Comparison of ENCODE assay signal across 15 cellular contexts in the genomic region with DNA sequence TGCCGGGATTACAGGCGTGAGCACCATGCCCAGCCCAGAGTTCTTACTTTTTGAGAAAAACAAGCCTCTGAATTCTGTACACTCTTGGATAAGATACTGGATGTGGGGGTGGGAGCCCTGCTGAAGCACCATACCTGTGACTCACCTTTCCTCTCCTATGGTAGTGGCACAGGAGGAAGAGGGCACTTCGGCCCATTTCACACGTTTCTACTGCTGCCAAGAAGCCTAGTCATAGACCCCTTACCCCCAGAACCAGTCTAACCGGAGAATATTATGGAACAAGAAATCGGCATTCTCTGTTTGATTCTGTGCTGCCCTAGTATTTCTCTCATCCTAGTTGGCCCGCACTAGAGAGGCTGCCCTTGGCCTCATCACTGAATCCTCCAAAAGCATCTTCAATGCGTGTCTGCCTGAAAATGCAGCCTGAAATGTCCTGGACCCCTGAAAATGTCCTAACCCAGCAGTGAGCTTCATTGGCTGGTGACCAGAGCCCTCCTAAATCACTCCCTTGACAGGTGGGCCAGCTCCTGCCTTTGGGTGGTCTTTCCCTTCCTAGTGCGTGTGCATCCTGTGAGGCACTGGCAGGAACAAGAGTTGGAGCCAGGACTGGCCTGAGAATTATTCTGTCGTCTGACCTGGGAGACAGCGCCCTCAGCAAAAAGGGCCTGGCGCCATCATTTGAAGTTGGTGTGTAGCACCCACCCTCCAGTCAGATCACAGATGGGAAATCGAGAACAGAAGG. TPM values are rescaled to one million over a fixed set of nuclear protein-coding genes. Genes with fewer than 3 reads are reported as not detected.
A peak's percentile ranks its signal among the peaks of the same experiment; 100 is the strongest.
DNase-seq lines count a peak whose midpoint lies in the region; ATAC-seq and TF ChIP-seq lines count a peak whose summit lies in the region.
"Had no signal": no experiment of that assay in that cellular context is flagged by ENCODE, and none has a peak within 500 bp of the region (broad histone marks: within the 10 kb centered on the region; RNA-seq: fewer than 3 reads in every experiment).

No MANE protein-coding gene starts in this region.

- H3K9me2 ChIP-seq in GM23248 (ENCODE audit: insufficient read depth) (no peaks in the 10 kb centered on the region), PC-3 (replicated peaks; ENCODE audit: low read length) (no peaks in the 10 kb centered on the region)

- peak overlapping the region; percentile 57 for H3K27ac Mint-ChIP-seq in stimulated activated naive B cell treated with anti-CD40 and anti-IgM and Interleukin-4, amounts not matched to agents 10 μg/mL and 1 μg/mL and 100 μg/mL, for 72 hours
- H3K27ac Mint-ChIP-seq: IgD-negative memory B cell had no signal

- no peaks in the 10 kb centered on the region for H3K4me1 Mint-ChIP-seq in stimulated activated naive B cell treated with anti-CD40 and anti-IgM and Interleukin-4, amounts not matched to agents 10 μg/mL and 1 μg/mL and 100 μg/mL, for 72 hours

- H3K79me2 ChIP-seq in GM23248 (ENCODE audit: insufficient read depth): peaks cover 54% of the 10 kb centered on the region
- no peaks in the 10 kb centered on the region for H3K79me2 ChIP-seq in PC-3 (ENCODE audit: low read length)

- no peaks in the 10 kb centered on the region for H3K27me3 Mint-ChIP-seq in stimulated activated naive B cell treated with anti-CD40 and anti-IgM and Interleukin-4, amounts not matched to agents 10 μg/mL and 1 μg/mL and 100 μg/mL, for 72 hours
- H3K27me3 Mint-ChIP-seq: IgD-negative memory B cell had no signal

- H3K27me3 ChIP-seq in GM23248 (replicated peaks; ENCODE audit: insufficient read depth) (no peaks in the 10 kb centered on the region), PC-3 (ENCODE audit: low read length) (no peaks in the 10 kb centered on the region), upper lobe of right lung (no peaks in the 10 kb centered on the region)
- H3K27me3 ChIP-seq: BLaER1, Peyer's patch had no signal

- H3K9me3 Mint-ChIP-seq in stimulated activated naive B cell treated with anti-CD40 and anti-IgM and Interleukin-4, amounts not matched to agents 10 μg/mL and 1 μg/mL and 100 μg/mL, for 72 hours: no peaks in the 10 kb centered on the region

- in situ Hi-C loops in GM23248 (cut with MboI): no loop called here

- peaks cover 5% of the 10 kb centered on the region for H3K4me1 ChIP-seq in GM23248 (ENCODE audit: insufficient read depth)
- peaks cover 7% of the 10 kb centered on the region; the same call in 1 of the 2 replicates for H3K4me1 ChIP-seq in PC-3 (ENCODE audit: insufficient read depth, low read length)
- peaks cover 8% of the 10 kb centered on the region for H3K4me1 ChIP-seq in upper lobe of right lung
- H3K4me1 ChIP-seq: Peyer's patch had no signal

- H3K4me2 ChIP-seq in GM23248 (ENCODE audit: unreplicated experiment) (no peak overlapping the region), PC-3 (ENCODE audit: low read length) (no peak overlapping the region)
- H3K4me2 ChIP-seq: BLaER1 had no signal

- H3K27ac ChIP-seq in GM23248: 0 out of 2 replicates have a peak overlapping the region, but pooled peaks have one; percentile 5
- no peak overlapping the region for H3K27ac ChIP-seq in PC-3 (ENCODE audit: low read length)
- H3K27ac ChIP-seq in upper lobe of right lung: no peak overlapping the region
- H3K27ac ChIP-seq: BLaER1, Peyer's patch had no signal

- H2AFZ ChIP-seq in GM23248: no peak overlapping the region
- no peak overlapping the region for H2AFZ ChIP-seq in PC-3 (ENCODE audit: low read length)

- intact Hi-C loops in PC-3 (cut with micrococcal nuclease) (no loop called here), upper lobe of right lung (cut with DNase I) (no loop called here)

- ATAC-seq in PC-3 (no peak), upper lobe of right lung (no peak), HG03108 (IDR thresholded peaks at IDR 0.05; ENCODE audit: unreplicated experiment) (no peak)
- ATAC-seq in stimulated activated naive B cell treated with anti-CD40 and anti-IgM and Interleukin-4, amounts not matched to agents 10 μg/mL and 1 μg/mL and 100 μg/mL, for 72 hours (replicated peaks): no peak

- peaks cover 33 to 70% of the 10 kb centered on the region in 2 donors for H3K36me3 Mint-ChIP-seq in stimulated activated naive B cell treated with anti-CD40 and anti-IgM and Interleukin-4, amounts not matched to agents 10 μg/mL and 1 μg/mL and 100 μg/mL, for 72 hours

- 89 to 92% methylated on average over 13 of the region's 13 CpGs for WGBS in GM23248 (ENCODE audit: low coverage in 1 of 2, low lambda C conversion rate in 2 of 2, missing lambda C conversion rate in 2 of 2), 2 experiments

- H3F3A ChIP-seq in GM23248 (ENCODE audit: insufficient read depth) (peaks cover 56% of the 10 kb centered on the region), PC-3 (ENCODE audit: low read length, unreplicated experiment) (no peaks in the 10 kb centered on the region)

- CTCF ChIA-PET in PC-3 (lab: Charles Lee): no interaction called here

- H4K20me1 ChIP-seq in GM23248 (ENCODE audit: insufficient read depth): no peaks in the 10 kb centered on the region
- H4K20me1 ChIP-seq in PC-3 (ENCODE audit: low read length): no peaks in the 10 kb centered on the region

- H3K4me3 Mint-ChIP-seq in stimulated activated naive B cell treated with anti-CD40 and anti-IgM and Interleukin-4, amounts not matched to agents 10 μg/mL and 1 μg/mL and 100 μg/mL, for 72 hours: no peak overlapping the region

- H3K9ac ChIP-seq in GM23248 (no peak overlapping the region), PC-3 (ENCODE audit: low read length) (no peak overlapping the region)
- H3K9ac ChIP-seq: BLaER1 had no signal

- BruUV-seq in PC-3 (replicated peaks; lab: Mats Ljungman, UMichigan): no TSS peak

- H3K36me3 ChIP-seq in GM23248 (ENCODE audit: low read depth): peaks cover 42% of the 10 kb centered on the region
- peaks cover 6% of the 10 kb centered on the region; the same call in 1 of the 2 replicates for H3K36me3 ChIP-seq in PC-3 (ENCODE audit: low read depth, low read length)
- H3K36me3 ChIP-seq in upper lobe of right lung: peaks cover 88% of the 10 kb centered on the region

- no peaks in the 10 kb centered on the region for H3K9me3 ChIP-seq in GM23248 (ENCODE audit: low read depth)
- no peaks in the 10 kb centered on the region for H3K9me3 ChIP-seq in PC-3 (ENCODE audit: low read length)
- H3K9me3 ChIP-seq in upper lobe of right lung: no peaks in the 10 kb centered on the region
- H3K9me3 ChIP-seq: BLaER1, Peyer's patch had no signal

- TF ChIP-seq CTCF in PC-3 (conservative IDR thresholded peaks at IDR 0.05; ENCODE audit: low read depth, low read length): no peak
- TF ChIP-seq CTCF in epithelial cell of esophagus (IDR thresholded peaks at IDR 0.05; ENCODE audit: insufficient read depth, low read depth, low read length, missing control alignments): no peak
- no peak for TF ChIP-seq CTCF in upper lobe of right lung (IDR thresholded peaks at IDR 0.05)

- no peak overlapping the region for H3K4me3 ChIP-seq in GM23248
- no peak overlapping the region for H3K4me3 ChIP-seq in PC-3 (ENCODE audit: low read length)
- H3K4me3 ChIP-seq in epithelial cell of esophagus (ENCODE audit: low read length): no peak overlapping the region
- no peak overlapping the region for H3K4me3 ChIP-seq in upper lobe of right lung
- H3K4me3 ChIP-seq: BLaER1, Peyer's patch had no signal

- POLR2A ChIA-PET in PC-3 (lab: Charles Lee; ENCODE audit: unreplicated experiment): no interaction called here

- DNase-seq in GM23248: no peak
- DNase-seq in PC-3: peak; percentile 72
- DNase-seq in epithelial cell of esophagus (ENCODE audit: low read depth): peak; percentile 38
- DNase-seq in stimulated activated naive B cell treated with anti-CD40 and anti-IgM and Interleukin-4, amounts not matched to agents 10 μg/mL and 1 μg/mL and 100 μg/mL, for 72 hours: no peak
- DNase-seq in upper lobe of right lung: no peak
- no peak for DNase-seq in mucosa of gallbladder (ENCODE audit: low spot score)
- DNase-seq: NCI-H1436, NCI-H2029 treated with DMSO at 0.1 percent for 48 hours, NCI-H510A, NCI-H82, Peyer's patch, SHP77 had no signal

RNA-seq across cellular contexts. Expression of a gene that starts 37.9 kb away (rescaled TPM):
- 74.9 and 76.4 TPM in 2 replicates for total RNA-seq in GM23248 (2014; rRNA removed; shearing (Covaris generic))
- 105 and 111 TPM in 2 replicates for polyA plus RNA-seq in GM23248 (2016; fragmentation: Nextera tagmentation; extraction: Ambion mirVana)
- total RNA-seq in PC-3 (2014; rRNA removed) (32.7 and 46.7 TPM in 2 replicates), upper lobe of right lung (80.6 TPM), mucosa of gallbladder (60.0 TPM)

Comparison
In these comparisons a context has a peak if more than half of its experiments do, and no peak if none do; other contexts are left out.
1. DNase-seq: peak in PC-3 (single experiment) and epithelial cell of esophagus (single experiment); none in GM23248 (single experiment), stimulated activated naive B cell treated with anti-CD40 and anti-IgM and Interleukin-4, amounts not matched to agents 10 μg/mL and 1 μg/mL and 100 μg/mL, for 72 hours (single experiment), upper lobe of right lung (single experiment) and mucosa of gallbladder (single experiment).